1 cellular context compared by ENCODE assay signal in genomic region chr2:152720794-152721193, GRCh38.
TF ChIP-seq lines count a peak whose summit lies in the region.

No MANE protein-coding gene starts in this region.

TF ChIP-seq in A549, 52 proteins besides CTCF, POLR2A, EP300 and RAD21 (continued from another document):
- TF ChIP-seq, protein P1, sequence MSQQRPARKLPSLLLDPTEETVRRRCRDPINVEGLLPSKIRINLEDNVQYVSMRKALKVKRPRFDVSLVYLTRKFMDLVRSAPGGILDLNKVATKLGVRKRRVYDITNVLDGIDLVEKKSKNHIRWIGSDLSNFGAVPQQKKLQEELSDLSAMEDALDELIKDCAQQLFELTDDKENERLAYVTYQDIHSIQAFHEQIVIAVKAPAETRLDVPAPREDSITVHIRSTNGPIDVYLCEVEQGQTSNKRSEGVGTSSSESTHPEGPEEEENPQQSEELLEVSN (IDR thresholded peaks at IDR 0.05; ENCODE audit: borderline replicate concordance, low read depth) = no peak
- TF ChIP-seq FOXS1 (CRISPR knock-in tag; IDR thresholded peaks at IDR 0.05) = no peak
- TF ChIP-seq RARB (CRISPR knock-in tag; IDR thresholded peaks at IDR 0.05) = no peak
- no peak for TF ChIP-seq TFCP2L1 (CRISPR knock-in tag; IDR thresholded peaks at IDR 0.05)
- TF ChIP-seq ATOH8 (CRISPR knock-in tag; IDR thresholded peaks at IDR 0.05; ENCODE audit: low read depth) = no peak
- no peak for TF ChIP-seq RNF2 (IDR thresholded peaks at IDR 0.05; ENCODE audit: borderline replicate concordance, low read depth)
- no peak for TF ChIP-seq MAFK (IDR thresholded peaks at IDR 0.05; ENCODE audit: partially characterized antibody)
- TF ChIP-seq CBX8 (IDR thresholded peaks at IDR 0.05) = no peak
- TF ChIP-seq ZNF302 (CRISPR knock-in tag; IDR thresholded peaks at IDR 0.05) = no peak
- TF ChIP-seq HOXA7 (CRISPR knock-in tag; IDR thresholded peaks at IDR 0.05) = no peak
- TF ChIP-seq ESRRA (IDR thresholded peaks at IDR 0.05; ENCODE audit: borderline replicate concordance, low read length) = no peak
- no peak for TF ChIP-seq CHD4 (IDR thresholded peaks at IDR 0.05; ENCODE audit: borderline replicate concordance)
- no peak for TF ChIP-seq EHF (CRISPR knock-in tag; IDR thresholded peaks at IDR 0.05)
- TF ChIP-seq CBX2 (IDR thresholded peaks at IDR 0.05; ENCODE audit: borderline replicate concordance, low read depth) = no peak
